Comparison of ENCODE assay signal across 9 cellular contexts in the genomic region with DNA sequence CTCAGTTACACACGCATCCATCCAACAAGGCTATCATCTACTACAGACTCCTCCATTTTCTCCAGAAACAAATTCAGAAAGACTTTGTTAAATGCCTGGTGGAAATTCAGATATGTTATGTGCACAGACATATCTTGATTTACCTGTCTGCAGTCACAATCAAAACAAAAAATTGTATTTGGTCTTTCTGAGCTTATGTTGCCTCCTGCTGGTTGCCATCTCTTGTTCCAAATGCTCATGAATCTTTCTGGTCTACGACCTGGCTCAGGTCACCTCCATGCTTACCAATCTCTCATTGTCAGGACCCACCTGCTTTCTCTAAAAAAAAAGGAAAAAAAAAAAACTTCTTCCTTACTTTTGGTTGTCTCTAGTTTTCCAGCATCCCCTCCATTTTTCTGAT.
DNase-seq lines count a peak whose midpoint lies in the region; ATAC-seq, FAIRE-seq and TF ChIP-seq lines count a peak whose summit lies in the region.
"Had no signal": no experiment of that assay in that cellular context is flagged by ENCODE, and none has a peak within 500 bp of the region (broad histone marks: within the 10 kb centered on the region; RNA-seq: fewer than 3 reads in every experiment).

No MANE protein-coding gene starts in this region.

- H3K27me3 Mint-ChIP-seq in natural killer cell (ENCODE audit: low read depth in 2 of 2), result peaks cover 0 to 8% of the 10 kb centered on the region in 2 donors
- H3K27me3 Mint-ChIP-seq in natural killer cell treated with Interleukin-12 subunit alpha and Interleukin-12 subunit beta and Interleukin-15 and Interleukin-18, amount 100 ng/mL, for 72 hours, result peaks cover 5 to 21% of the 10 kb centered on the region in 2 donors

- H3K27ac ChIP-seq in right cardiac atrium (ENCODE audit: low read length) (peak overlapping the region; percentile 45), uterus (no peak overlapping the region)

- no peak for FAIRE-seq in urothelium cell line (lab: Jason Lieb, UNC)

- peak overlapping the region in 1 of 2 donors; percentile 57 for H3K27ac Mint-ChIP-seq in natural killer cell
- no peak overlapping the region for H3K27ac Mint-ChIP-seq in natural killer cell treated with Interleukin-12 subunit alpha and Interleukin-12 subunit beta and Interleukin-15 and Interleukin-18, amount 100 ng/mL, for 72 hours
- H3K27ac Mint-ChIP-seq: activated B cell treated with CpG ODN at 0.5 μM for 24 hours had no signal

- H3K9me3 Mint-ChIP-seq in natural killer cell, result no peaks in the 10 kb centered on the region
- H3K9me3 Mint-ChIP-seq in natural killer cell treated with Interleukin-12 subunit alpha and Interleukin-12 subunit beta and Interleukin-15 and Interleukin-18, amount 100 ng/mL, for 72 hours, result no peaks in the 10 kb centered on the region
- H3K9me3 Mint-ChIP-seq: activated B cell treated with CpG ODN at 0.5 μM for 24 hours had no signal

- peaks cover 18% of the 10 kb centered on the region for H3K4me1 ChIP-seq in right cardiac atrium (ENCODE audit: control insufficient read depth, insufficient read depth, low read length)
- no peaks in the 10 kb centered on the region for H3K4me1 ChIP-seq in uterus

- H3K27me3 ChIP-seq in right cardiac atrium (ENCODE audit: control insufficient read depth, insufficient read depth) (no peaks in the 10 kb centered on the region), uterus (no peaks in the 10 kb centered on the region)

- TF ChIP-seq CTCF in natural killer cell (IDR thresholded peaks at IDR 0.05) (peak; percentile 22), uterus (IDR thresholded peaks at IDR 0.05) (peak; percentile 38 to 55 (median 44))

- H3K9me3 ChIP-seq in right cardiac atrium (ENCODE audit: control insufficient read depth, low read length) (no peaks in the 10 kb centered on the region), uterus (no peaks in the 10 kb centered on the region)

- intact Hi-C loops in natural killer cell (cut with micrococcal nuclease) (loop anchor here (1.0 to 5.0 kb wide), 4 partner anchors 123 to 476 kb away; no protein-coding TSS in a partner anchor), right cardiac atrium (cut with DNase I) (loop anchor here in 3 of 4 donors (5.0 to 10.0 kb wide), 5 partner anchors 212 to 414 kb away; no protein-coding TSS in a partner anchor), uterus (cut with DNase I; ENCODE audit: low total_unique reads) (no loop called here)

- ATAC-seq in natural killer cell (peak in 1 of 3 donors; percentile 55), right cardiac atrium (no peak), GM19035 (IDR thresholded peaks at IDR 0.05; ENCODE audit: unreplicated experiment) (no peak), GM21723 (IDR thresholded peaks at IDR 0.05; ENCODE audit: unreplicated experiment) (no peak)
- ATAC-seq in natural killer cell treated with Interleukin-12 subunit alpha and Interleukin-12 subunit beta and Interleukin-15 and Interleukin-18, amount 100 ng/mL, for 72 hours, result no peak

- WGBS in right cardiac atrium, result 65% methylated on average over 2 of the region's 2 CpGs

- H3K4me3 ChIP-seq in right cardiac atrium (ENCODE audit: low read length) (no peak overlapping the region), uterus (no peak overlapping the region)

- no peak overlapping the region for H3K4me3 Mint-ChIP-seq in natural killer cell
- H3K4me3 Mint-ChIP-seq in natural killer cell treated with Interleukin-12 subunit alpha and Interleukin-12 subunit beta and Interleukin-15 and Interleukin-18, amount 100 ng/mL, for 72 hours, result no peak overlapping the region
- H3K4me3 Mint-ChIP-seq: activated B cell treated with CpG ODN at 0.5 μM for 24 hours had no signal

- H3K4me1 Mint-ChIP-seq in natural killer cell, result peaks cover 12 to 38% of the 10 kb centered on the region in 2 donors
- H3K4me1 Mint-ChIP-seq in natural killer cell treated with Interleukin-12 subunit alpha and Interleukin-12 subunit beta and Interleukin-15 and Interleukin-18, amount 100 ng/mL, for 72 hours (ENCODE audit: low read depth in 2 of 2), result peaks cover 13 to 23% of the 10 kb centered on the region in 2 donors
- H3K4me1 Mint-ChIP-seq: activated B cell treated with CpG ODN at 0.5 μM for 24 hours had no signal

- no peaks in the 10 kb centered on the region for H3K36me3 Mint-ChIP-seq in natural killer cell
- H3K36me3 Mint-ChIP-seq in natural killer cell treated with Interleukin-12 subunit alpha and Interleukin-12 subunit beta and Interleukin-15 and Interleukin-18, amount 100 ng/mL, for 72 hours, result no peaks in the 10 kb centered on the region

- no peak for TF ChIP-seq POLR2A in uterus (IDR thresholded peaks at IDR 0.05)

- DNase-seq in natural killer cell, result no peak
- DNase-seq in natural killer cell treated with Interleukin-12 subunit alpha and Interleukin-12 subunit beta and Interleukin-15 and Interleukin-18, amount 100 ng/mL, for 72 hours (ENCODE audit: low spot score), result no peak
- peak; percentile 8 for DNase-seq in activated CD4-positive, alpha-beta T cell treated with anti-CD3 and anti-CD28 coated beads for 48 hours
- DNase-seq in right cardiac atrium, result no peak
- DNase-seq in uterus, result peak in 1 of 2 donors; percentile 24
- no peak for DNase-seq in urothelium cell line (ENCODE audit: low spot score)
- DNase-seq: activated B cell treated with CpG ODN at 0.5 μM for 24 hours had no signal

- no peaks in the 10 kb centered on the region for H3K36me3 ChIP-seq in uterus
